In the genomic region with DNA sequence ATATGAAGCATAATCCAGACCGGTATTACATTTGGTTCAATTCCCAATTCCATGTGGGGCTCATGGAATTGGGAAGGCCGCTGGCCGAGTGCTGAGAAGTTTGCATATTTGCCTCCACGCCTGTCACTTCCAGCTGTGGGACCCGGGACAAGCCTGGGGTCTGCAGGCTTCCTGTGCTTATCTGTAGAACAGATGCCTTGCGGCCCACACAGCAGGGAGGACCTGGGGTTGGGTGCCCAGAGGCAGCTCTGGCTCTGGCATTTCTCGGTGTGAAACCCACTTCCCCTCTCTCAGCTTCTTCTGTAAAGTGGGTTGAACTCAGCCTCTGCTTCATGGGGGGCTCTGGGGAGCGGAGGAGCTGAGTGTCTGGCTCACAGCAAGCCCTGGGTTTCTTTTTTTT, we compare ENCODE assay signal across 27 cellular contexts.
DNase-seq lines count a peak whose midpoint lies in the region; FAIRE-seq and TF ChIP-seq lines count a peak whose summit lies in the region.
"Had no signal": no experiment of that assay in that cellular context is flagged by ENCODE, and none has a peak within 500 bp of the region (broad histone marks: within the 10 kb centered on the region; RNA-seq: fewer than 3 reads in every experiment).

No MANE protein-coding gene starts in this region.

- H3K79me2 ChIP-seq in mammary epithelial cell (ENCODE audit: insufficient read depth, low read length) (peaks cover 64% of the 10 kb centered on the region), osteoblast (ENCODE audit: insufficient read depth, low read length) (peaks cover 79% of the 10 kb centered on the region)

- dilution Hi-C loops in mammary epithelial cell (cut with HindIII; ENCODE audit: low sequenced_read_pairs): no loop called here

- H3K27me3 ChIP-seq in mammary epithelial cell (ENCODE audit: insufficient read depth, low read length) (no peaks in the 10 kb centered on the region), colonic mucosa (no peaks in the 10 kb centered on the region), osteoblast (ENCODE audit: insufficient read depth, low read length) (no peaks in the 10 kb centered on the region), WERI-Rb-1 (ENCODE audit: insufficient read depth, low read depth, severe bottlenecking) (no peaks in the 10 kb centered on the region), small intestine (ENCODE audit: control insufficient read depth in 2 of 2, insufficient read depth in 2 of 2, low read length in 2 of 2) (no peaks in the 10 kb centered on the region)
- H3K27me3 ChIP-seq: heart left ventricle, tibial nerve had no signal

- DNase-seq in MCF 10A (ENCODE audit: unreplicated experiment) (no peak), mammary epithelial cell (no peak), colonic mucosa (peak; percentile 16), osteoblast (ENCODE audit: insufficient read length, low spot score, missing footprints) (no peak), 8988T (no peak), WERI-Rb-1 (no peak), small intestine (no peak), NOMO-1 treated with DMSO at 0.1 percent for 48 hours (lab: John Stamatoyannopoulos, UW; ENCODE audit: unreplicated experiment) (no peak)
- DNase-seq: activated naive CD8-positive, alpha-beta T cell treated with anti-CD3 and anti-CD28 coated beads for 36 hours; DMS79; effector CD4-positive, alpha-beta T cell; left cardiac atrium; naive B cell; NCI-H1694; NCI-H2171; NCI-H524 treated with DMSO at 0.1 percent for 48 hours; occipital lobe; retina; RPMI8226; stimulated activated CD4-positive, alpha-beta T cell treated with anti-CD3 and anti-CD28 coated beads, Interleukin-15, amount 100 ng/mL, for 24 hours; stimulated activated naive CD8-positive, alpha-beta T cell treated with anti-CD3 and anti-CD28 coated beads, Interleukin-15, amount 100 ng/mL, for 72 hours; T-helper 9 cell had no signal

- peak overlapping the region; percentile 19 for H3K27ac Mint-ChIP-seq in MCF 10A (ENCODE audit: low read depth, unreplicated experiment)
- H3K27ac Mint-ChIP-seq: activated naive CD8-positive, alpha-beta T cell treated with anti-CD3 and anti-CD28 coated beads for 36 hours; activated T-helper 1 cell treated with anti-CD3 and anti-CD28 coated beads, Interleukin-12 subunit alpha, Interleukin-12 subunit beta, Interleukin-2, Interleukin-4 antibody, amounts not matched to agents 30 ng/mL and 10 ng/mL and 1 ng/mL, durations not matched to agents 14 hours and 24 hours and 36 hours; stimulated activated naive CD8-positive, alpha-beta T cell treated with anti-CD3 and anti-CD28 coated beads, Interleukin-15, amount 100 ng/mL, for 72 hours had no signal

- BruUV-seq in MCF 10A (replicated peaks; lab: Mats Ljungman, UMichigan) (no TSS peak), mammary epithelial cell (replicated peaks; lab: Mats Ljungman, UMichigan) (no TSS peak)

- WGBS in mammary epithelial cell (ENCODE audit: low coverage, missing lambda C conversion rate): 100% methylated on average over 3 of the region's 8 CpGs
- 51 to 67% (median 56%) methylated on average over 8 of the region's 8 CpGs for WGBS in small intestine, 3 donors

- peaks cover 32% of the 10 kb centered on the region for H3K4me1 Mint-ChIP-seq in MCF 10A (ENCODE audit: insufficient read depth, unreplicated experiment)

- in situ Hi-C loops in mammary epithelial cell (cut with MboI; ENCODE audit: low sequenced_read_pairs in 2 of 2): no loop called here

- H3K9ac ChIP-seq in mammary epithelial cell (ENCODE audit: insufficient read depth, low read length): no peak overlapping the region
- no peak overlapping the region for H3K9ac ChIP-seq in colonic mucosa (ENCODE audit: low read depth in 2 of 2, low read length in 2 of 2)

- peaks cover 8% of the 10 kb centered on the region for H3K4me1 ChIP-seq in mammary epithelial cell (ENCODE audit: insufficient read depth, low read length)
- H3K4me1 ChIP-seq in colonic mucosa: peaks cover 12% of the 10 kb centered on the region
- H3K4me1 ChIP-seq in osteoblast (ENCODE audit: insufficient read depth, low read length): peaks cover 15% of the 10 kb centered on the region
- no peaks in the 10 kb centered on the region for H3K4me1 ChIP-seq in small intestine (ENCODE audit: control insufficient read depth in 2 of 2, insufficient read depth in 1 of 2, low read depth in 1 of 2, low read length in 1 of 2)

- H4K20me1 ChIP-seq in mammary epithelial cell (ENCODE audit: insufficient read depth, low read length): no peaks in the 10 kb centered on the region
- peaks cover 50% of the 10 kb centered on the region for H4K20me1 ChIP-seq in osteoblast (ENCODE audit: insufficient read depth, low read length)

- POLR2A ChIA-PET in MCF 10A (lab: Yijun Ruan, JAX): interaction anchor here (1.4 to 2.5 kb wide), 2 partner anchors 22 to 169 kb away, joined by 4 to 8 read pairs; no protein-coding TSS in a partner anchor

- H3K9me3 ChIP-seq in mammary epithelial cell (replicated peaks; ENCODE audit: insufficient read depth, low read length) (no peaks in the 10 kb centered on the region), colonic mucosa (no peaks in the 10 kb centered on the region), osteoblast (ENCODE audit: low read depth, low read length) (no peaks in the 10 kb centered on the region), WERI-Rb-1 (ENCODE audit: severe bottlenecking) (no peaks in the 10 kb centered on the region), small intestine (ENCODE audit: control insufficient read depth, low read depth) (no peaks in the 10 kb centered on the region)
- H3K9me3 ChIP-seq: A549, heart left ventricle, tibial nerve had no signal

- no peaks in the 10 kb centered on the region for H3K9me3 Mint-ChIP-seq in MCF 10A (ENCODE audit: unreplicated experiment)
- H3K9me3 Mint-ChIP-seq: activated naive CD8-positive, alpha-beta T cell treated with anti-CD3 and anti-CD28 coated beads for 36 hours; activated T-helper 1 cell treated with anti-CD3 and anti-CD28 coated beads, Interleukin-12 subunit alpha, Interleukin-12 subunit beta, Interleukin-2, Interleukin-4 antibody, amounts not matched to agents 30 ng/mL and 10 ng/mL and 1 ng/mL, durations not matched to agents 14 hours and 24 hours and 36 hours; stimulated activated naive CD8-positive, alpha-beta T cell treated with anti-CD3 and anti-CD28 coated beads, Interleukin-15, amount 100 ng/mL, for 72 hours; WTC11 had no signal

- H3K4me2 ChIP-seq in mammary epithelial cell (ENCODE audit: insufficient read depth, low read depth, low read length) (no peak overlapping the region), osteoblast (ENCODE audit: insufficient read depth, low read length) (no peak overlapping the region)
- H3K4me2 ChIP-seq: A549 had no signal

- CTCF ChIA-PET in MCF 10A (lab: Yijun Ruan, JAX): interaction anchor here (0.6 to 0.7 kb wide), 4 partner anchors 14 to 484 kb away, joined by 3 to 5 read pairs (median 4); no protein-coding TSS in a partner anchor
- CTCF ChIA-PET in mammary epithelial cell (lab: Charles Lee; ENCODE audit: low non-redundant PET): no interaction called here

- FAIRE-seq in small intestine (lab: Jason Lieb, UNC): no peak
- FAIRE-seq: A549 had no signal

- no peak overlapping the region for H3K4me3 Mint-ChIP-seq in MCF 10A (ENCODE audit: unreplicated experiment)
- H3K4me3 Mint-ChIP-seq: activated naive CD8-positive, alpha-beta T cell treated with anti-CD3 and anti-CD28 coated beads for 36 hours; activated T-helper 1 cell treated with anti-CD3 and anti-CD28 coated beads, Interleukin-12 subunit alpha, Interleukin-12 subunit beta, Interleukin-2, Interleukin-4 antibody, amounts not matched to agents 30 ng/mL and 10 ng/mL and 1 ng/mL, durations not matched to agents 14 hours and 24 hours and 36 hours; naive B cell; stimulated activated naive CD8-positive, alpha-beta T cell treated with anti-CD3 and anti-CD28 coated beads, Interleukin-15, amount 100 ng/mL, for 72 hours; WTC11 had no signal

- H3K36me3 ChIP-seq in mammary epithelial cell (ENCODE audit: insufficient read depth, low read length) (peaks cover 10% of the 10 kb centered on the region), colonic mucosa (no peaks in the 10 kb centered on the region), osteoblast (ENCODE audit: insufficient read depth, low read length) (peaks cover 86% of the 10 kb centered on the region), WERI-Rb-1 (peaks cover 85% of the 10 kb centered on the region), small intestine (ENCODE audit: control insufficient read depth in 2 of 2, insufficient read depth in 2 of 2, low read length in 2 of 2) (no peaks in the 10 kb centered on the region)

- intact Hi-C loops in MCF 10A (cut with micrococcal nuclease): loop anchor here (5.0 kb wide), 1 partner anchor 97 kb away; the partner anchor contains the start of gene SH3BP4
- intact Hi-C loops in mammary epithelial cell (cut with micrococcal nuclease): loop anchor here (10.0 kb wide), 1 partner anchor 165 kb away; no protein-coding TSS in a partner anchor
- intact Hi-C loops in colonic mucosa (cut with DNase I): loop anchor here (5.0 kb wide), 2 partner anchors 97 to 167 kb away; partner anchors contain the start of gene SH3BP4

- H3K36me3 Mint-ChIP-seq in MCF 10A (ENCODE audit: insufficient read depth, unreplicated experiment): peaks cover 24% of the 10 kb centered on the region
- H3K36me3 Mint-ChIP-seq: activated naive CD8-positive, alpha-beta T cell treated with anti-CD3 and anti-CD28 coated beads for 36 hours had no signal

- H3K27ac ChIP-seq in mammary epithelial cell (ENCODE audit: insufficient read depth, low read depth, low read length): no peak overlapping the region
- no peak overlapping the region for H3K27ac ChIP-seq in colonic mucosa
- peak overlapping the region; percentile 28 for H3K27ac ChIP-seq in osteoblast (ENCODE audit: low read depth, low read length)
- H3K27ac ChIP-seq in WERI-Rb-1: no peak overlapping the region
- peak overlapping the region in 1 of 2 donors; percentile 15 for H3K27ac ChIP-seq in small intestine (ENCODE audit: low read depth in 1 of 2, low read length in 1 of 2)
- H3K27ac ChIP-seq: tibial nerve had no signal

- no peak overlapping the region for H2AFZ ChIP-seq in mammary epithelial cell (ENCODE audit: low read depth, low read length)
- H2AFZ ChIP-seq in osteoblast (ENCODE audit: low read length): no peak overlapping the region

- no peaks in the 10 kb centered on the region for H3K27me3 Mint-ChIP-seq in MCF 10A (ENCODE audit: insufficient read depth, unreplicated experiment)

- H3K4me3 ChIP-seq in mammary epithelial cell (replicated peaks in 1 of 3; ENCODE audit: insufficient read depth in 1 of 3, low read depth in 2 of 3, low read length in 3 of 3): no peak overlapping the region
- H3K4me3 ChIP-seq in colonic mucosa: no peak overlapping the region
- no peak overlapping the region for H3K4me3 ChIP-seq in osteoblast (ENCODE audit: insufficient read depth, low read length)
- no peak overlapping the region for H3K4me3 ChIP-seq in WERI-Rb-1 (ENCODE audit: low read depth, low read length)
- no peak overlapping the region for H3K4me3 ChIP-seq in small intestine (ENCODE audit: low read depth in 1 of 2, low read length in 2 of 2)
- H3K4me3 ChIP-seq: A549, heart left ventricle, tibial nerve had no signal

- TF ChIP-seq CTCF in MCF 10A (IDR thresholded peaks at IDR 0.05; ENCODE audit: unreplicated experiment) (no peak), mammary epithelial cell (conservative IDR thresholded peaks at IDR 0.05 in 1 of 2, IDR thresholded peaks at IDR 0.05 in 1 of 2; ENCODE audit: extremely low read depth in 1 of 2, insufficient read depth in 1 of 2, low read depth in 1 of 2, low read length in 2 of 2) (no peak), colonic mucosa (IDR thresholded peaks at IDR 0.05) (no peak), osteoblast (IDR thresholded peaks at IDR 0.05; ENCODE audit: extremely low read depth, low read depth, low read length) (no peak), WERI-Rb-1 (IDR thresholded peaks at IDR 0.05; ENCODE audit: low read depth, low read length) (no peak)
